Comparison of ENCODE assay signal across 9 cellular contexts in the genomic region with DNA sequence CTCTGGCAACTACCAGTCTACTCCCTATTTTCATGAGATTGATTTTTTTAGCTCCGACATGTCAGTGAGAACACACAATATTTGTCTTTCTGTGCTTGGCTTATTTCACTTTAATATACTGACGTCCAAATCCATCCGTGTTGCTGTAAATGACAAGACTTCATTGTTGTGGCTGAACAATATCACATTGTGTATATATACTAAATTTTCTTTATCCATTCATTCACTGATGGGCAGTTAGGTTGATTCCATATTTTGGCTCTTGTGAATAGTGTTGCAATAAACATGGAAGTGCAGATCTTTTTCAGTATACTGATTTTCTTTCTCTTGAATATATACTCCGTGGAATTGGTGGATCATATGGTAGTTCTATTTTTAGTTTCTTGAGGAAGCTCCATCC.
"Had no signal": no experiment of that assay in that cellular context is flagged by ENCODE, and none has a peak within 500 bp of the region (broad histone marks: within the 10 kb centered on the region; RNA-seq: fewer than 3 reads in every experiment).

No MANE protein-coding gene starts in this region.

- H3K4me2 ChIP-seq: GM23338 had no signal

- ATAC-seq: GM23338, HCT116 had no signal

- H2AFZ ChIP-seq: GM23248, GM23338 had no signal

- H3K4me3 ChIP-seq: GM23248, GM23338, HAP-1 had no signal

- H3K27ac ChIP-seq: GM23248 had no signal

- H3K9me3 ChIP-seq: HAP-1 had no signal

- H3K9ac ChIP-seq: GM23248 had no signal

- DNase-seq: GM23248, GOT3, H7, H9, HCEC 1CT, HFFc6 had no signal

- H3K36me3 ChIP-seq: HAP-1 had no signal
